In genomic region chr2:150971910-150972309, GRCh38 we compare ENCODE assay signal across 21 cellular contexts.
"Had no signal": no experiment of that assay in that cellular context is flagged by ENCODE, and none has a peak within 500 bp of the region (broad histone marks: within the 10 kb centered on the region; RNA-seq: fewer than 3 reads in every experiment).

No MANE protein-coding gene starts in this region.

- H3K27ac Mint-ChIP-seq: immature natural killer cell; naive thymus-derived CD8-positive, alpha-beta T cell had no signal

- H3K4me1 Mint-ChIP-seq: immature natural killer cell; naive thymus-derived CD8-positive, alpha-beta T cell had no signal

- H3K36me3 Mint-ChIP-seq: immature natural killer cell; naive thymus-derived CD8-positive, alpha-beta T cell had no signal

- H3K4me1 ChIP-seq: esophagus muscularis mucosa, gastroesophageal sphincter, psoas muscle, stomach, uterus had no signal

- ATAC-seq: gastroesophageal sphincter; left ventricle myocardium superior; mucosa of descending colon; naive thymus-derived CD8-positive, alpha-beta T cell; psoas muscle; sciatic nerve had no signal

- H3K27ac ChIP-seq: dorsolateral prefrontal cortex, esophagus muscularis mucosa, gastroesophageal sphincter, neutrophil, psoas muscle, stomach, thoracic aorta, transverse colon, uterus had no signal

- H3K4me3 Mint-ChIP-seq: immature natural killer cell; naive thymus-derived CD8-positive, alpha-beta T cell had no signal

- H3K36me3 ChIP-seq: esophagus muscularis mucosa, gastroesophageal sphincter, neutrophil, stomach, thoracic aorta, transverse colon, uterus had no signal

- H3K27me3 ChIP-seq: esophagus muscularis mucosa, gastroesophageal sphincter, neutrophil, stomach, transverse colon, uterus had no signal

- H3K4me3 ChIP-seq: dorsolateral prefrontal cortex, esophagus muscularis mucosa, gastroesophageal sphincter, mucosa of descending colon, psoas muscle, stomach, thoracic aorta, transverse colon, uterus had no signal

- DNase-seq: cortex of kidney; dorsolateral prefrontal cortex; effector CD8-positive, alpha-beta T cell; glutamatergic neuron; immature natural killer cell; left cardiac atrium; left ventricle myocardium superior; mucosa of descending colon; naive thymus-derived CD8-positive, alpha-beta T cell; psoas muscle; stimulated activated CD4-positive, alpha-beta T cell treated with anti-CD3 and anti-CD28 coated beads, Interleukin-2, amount 100 ng/mL, for 24 hours; stimulated activated naive CD4-positive, alpha-beta T cell; stomach; substantia nigra; uterus had no signal

- H3K9me3 ChIP-seq: esophagus muscularis mucosa, gastroesophageal sphincter, mucosa of descending colon, neutrophil, psoas muscle, stomach, thoracic aorta, transverse colon, uterus had no signal
